1 cellular context compared by ENCODE assay signal in the genomic region with DNA sequence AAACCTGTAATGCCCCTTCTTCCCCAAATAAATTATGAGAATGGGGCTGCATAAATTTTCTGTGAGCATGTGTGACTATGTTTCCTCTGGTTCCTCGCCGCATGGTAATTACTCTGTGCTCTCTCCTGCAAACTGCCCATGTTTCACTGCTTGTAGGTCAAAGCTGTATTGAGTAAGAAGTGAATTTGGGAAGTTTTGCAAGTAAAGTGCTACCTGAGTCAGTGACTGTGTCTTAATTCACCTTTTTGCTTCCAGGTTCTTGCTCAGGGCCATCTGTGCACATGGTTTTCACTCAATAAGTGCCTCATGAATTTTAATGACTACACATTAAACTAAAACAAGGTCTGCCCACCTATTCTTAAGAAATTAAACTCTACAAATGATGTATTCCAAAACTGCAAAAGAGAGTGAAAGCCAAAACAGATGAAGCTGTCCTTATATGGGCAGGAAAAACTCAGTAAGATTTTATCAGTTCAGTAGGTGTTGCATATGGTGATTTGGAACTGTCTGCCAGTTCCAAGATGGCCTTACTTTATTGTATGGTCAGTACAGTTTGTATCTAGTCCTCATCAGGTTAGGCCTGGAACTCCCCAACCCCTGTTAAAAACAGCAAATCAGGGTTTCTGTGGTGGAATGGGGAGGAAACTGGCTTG.
TF ChIP-seq lines count a peak whose summit lies in the region.

No MANE protein-coding gene starts in this region.

TF ChIP-seq in IMR-90, 13 proteins besides CTCF, POLR2A, EP300 and RAD21:
- no peak for TF ChIP-seq CEBPB (IDR thresholded peaks at IDR 0.05; ENCODE audit: low read depth, low read length)
- TF ChIP-seq RCOR1 (IDR thresholded peaks at IDR 0.05; ENCODE audit: insufficient replicate concordance, low read length) = no peak
- no peak for TF ChIP-seq MAFK (IDR thresholded peaks at IDR 0.05; ENCODE audit: low read depth, low read length)
- TF ChIP-seq RFX5 (IDR thresholded peaks at IDR 0.05; ENCODE audit: low read depth, low read length) = no peak
- no peak for TF ChIP-seq BHLHE40 (IDR thresholded peaks at IDR 0.05; ENCODE audit: low read depth, low read length)
- TF ChIP-seq, protein P1, sequence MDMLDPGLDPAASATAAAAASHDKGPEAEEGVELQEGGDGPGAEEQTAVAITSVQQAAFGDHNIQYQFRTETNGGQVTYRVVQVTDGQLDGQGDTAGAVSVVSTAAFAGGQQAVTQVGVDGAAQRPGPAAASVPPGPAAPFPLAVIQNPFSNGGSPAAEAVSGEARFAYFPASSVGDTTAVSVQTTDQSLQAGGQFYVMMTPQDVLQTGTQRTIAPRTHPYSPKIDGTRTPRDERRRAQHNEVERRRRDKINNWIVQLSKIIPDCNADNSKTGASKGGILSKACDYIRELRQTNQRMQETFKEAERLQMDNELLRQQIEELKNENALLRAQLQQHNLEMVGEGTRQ (IDR thresholded peaks at IDR 0.05; ENCODE audit: low read depth, low read length) = no peak
- TF ChIP-seq CHD1 (IDR thresholded peaks at IDR 0.05; ENCODE audit: low read depth, low read length) = no peak
